In the genomic region with DNA sequence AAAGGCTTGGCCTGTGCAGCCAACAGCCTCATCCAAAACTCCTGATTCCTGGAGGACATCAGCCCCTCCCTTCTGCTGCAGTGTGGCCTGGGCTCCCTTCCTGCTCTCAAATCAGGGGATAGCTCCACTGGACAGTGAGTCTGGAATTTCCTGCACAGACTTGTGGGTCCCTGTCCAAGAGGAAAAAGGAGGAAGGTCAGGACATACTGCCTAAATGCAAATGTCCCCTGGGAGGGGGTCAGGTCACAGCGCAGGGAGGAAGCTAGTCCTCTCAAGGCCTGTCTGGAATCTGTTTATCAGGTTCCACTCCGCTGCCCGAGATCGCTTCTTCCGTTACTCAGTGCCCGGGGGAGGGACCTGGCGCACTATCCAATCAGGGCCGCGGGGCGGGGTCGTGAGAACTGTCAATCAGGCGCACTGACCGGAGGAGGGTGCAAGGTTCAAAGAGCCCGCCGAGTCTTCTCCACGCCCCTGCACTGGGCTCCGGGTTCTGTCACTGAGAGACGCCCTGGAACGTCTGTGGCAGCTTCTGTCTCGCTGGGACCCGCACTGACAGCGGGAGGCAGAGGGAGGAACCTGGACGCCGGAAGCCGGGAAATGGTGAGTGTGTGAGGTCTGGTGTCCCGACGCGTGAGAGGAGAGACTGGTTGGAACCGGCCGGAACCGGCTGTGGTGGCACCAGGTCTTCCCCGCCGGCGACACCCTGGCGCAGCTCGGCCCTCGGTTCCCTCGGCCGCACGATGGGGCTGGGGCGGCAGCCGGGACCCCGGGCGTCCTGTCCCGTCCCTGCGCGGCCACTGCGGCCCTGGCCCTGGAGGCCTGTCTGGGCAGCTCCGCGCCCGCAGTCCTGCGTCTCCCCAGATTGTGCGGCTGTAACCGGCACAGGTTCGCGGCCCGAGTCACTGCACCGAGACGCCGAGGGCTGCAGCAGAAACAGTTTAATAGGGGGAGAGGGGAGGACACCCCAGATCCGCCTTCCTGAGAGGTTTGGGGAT, we compare ENCODE assay signal across 8 cellular contexts. TPM values are rescaled to one million over a fixed set of nuclear protein-coding genes. Genes with fewer than 3 reads are reported as not detected.
A peak's percentile ranks its signal among the peaks of the same experiment; 100 is the strongest.
DNase-seq lines count a peak whose midpoint lies in the region; ATAC-seq lines count a peak whose summit lies in the region.

A gene (plus strand): TSS at position 404 of the 995 bp plus-strand sequence. CDS start 194 bp downstream, at position 598.

- peaks cover 21% of the 10 kb centered on the region for H3K4me1 ChIP-seq in CD4-positive, CD25-positive, alpha-beta regulatory T cell (ENCODE audit: control insufficient read depth, insufficient read depth, low read length, poor library complexity, severe bottlenecking)
- H3K4me1 ChIP-seq in effector memory CD4-positive, alpha-beta T cell (ENCODE audit: control insufficient read depth, insufficient read depth, low read length, poor library complexity, severe bottlenecking): peaks cover 7% of the 10 kb centered on the region

- ATAC-seq in CD4-positive, CD25-positive, alpha-beta regulatory T cell (ENCODE audit: low read depth in 2 of 2): peak; percentile 93 to 96
- peak; percentile 85 for ATAC-seq in GM19452 (IDR thresholded peaks at IDR 0.05; ENCODE audit: unreplicated experiment)
- peak; percentile 91 for ATAC-seq in memory B cell (ENCODE audit: low read depth)

- H3K4me3 Mint-ChIP-seq in CD4-positive, CD25-positive, alpha-beta regulatory T cell: peak within 1 kb of the TSS; percentile 96 to 98 (median 97)
- H3K4me3 Mint-ChIP-seq in memory B cell: peak within 1 kb of the TSS; percentile 99

- DNase-seq in CD4-positive, CD25-positive, alpha-beta regulatory T cell: peak; percentile 72 to 95 (median 85)
- peak; percentile 97 for DNase-seq in HK-2 (ENCODE audit: unreplicated experiment)
- DNase-seq in NK-92 (lab: John Stamatoyannopoulos, UW; ENCODE audit: unreplicated experiment): peak; percentile 23
- DNase-seq in activated CD8-positive, alpha-beta memory T cell treated with anti-CD3 and anti-CD28 coated beads for 4 hours (ENCODE audit: low read depth in 2 of 2): peak; percentile 84 to 86
- peak; percentile 68 to 85 (median 75) for DNase-seq in effector memory CD4-positive, alpha-beta T cell
- peak; percentile 79 to 89 for DNase-seq in memory B cell (ENCODE audit: low spot score in 2 of 2)
- DNase-seq in stimulated activated CD4-positive, alpha-beta T cell treated with anti-CD3 and anti-CD28 coated beads, TNF-alpha, amount 100 ng/mL, for 48 hours (ENCODE audit: low read depth in 3 of 3): peak; percentile 89 to 96 (median 92)

- H3K27ac ChIP-seq in CD4-positive, CD25-positive, alpha-beta regulatory T cell (ENCODE audit: insufficient read depth, low read length, poor library complexity, severe bottlenecking): peak within 1 kb of the TSS; percentile 68
- H3K27ac ChIP-seq in effector memory CD4-positive, alpha-beta T cell (ENCODE audit: insufficient read depth, low read length, poor library complexity, severe bottlenecking): peak within 1 kb of the TSS; percentile 67

- peaks cover 22% of the 10 kb centered on the region for H3K36me3 Mint-ChIP-seq in CD4-positive, CD25-positive, alpha-beta regulatory T cell
- peaks cover 20% of the 10 kb centered on the region for H3K36me3 Mint-ChIP-seq in memory B cell

- H3K4me3 ChIP-seq in CD4-positive, CD25-positive, alpha-beta regulatory T cell (ENCODE audit: low read depth, low read length): peak within 1 kb of the TSS; percentile 81
- H3K4me3 ChIP-seq in effector memory CD4-positive, alpha-beta T cell (ENCODE audit: insufficient read depth, low read depth, low read length, poor library complexity, severe bottlenecking): peak within 1 kb of the TSS; percentile 75

- peaks cover 7% of the 10 kb centered on the region for H3K27me3 Mint-ChIP-seq in CD4-positive, CD25-positive, alpha-beta regulatory T cell
- no peaks in the 10 kb centered on the region for H3K27me3 Mint-ChIP-seq in memory B cell

- peaks cover 17% of the 10 kb centered on the region in 2 experiments for H3K9me3 ChIP-seq in CD4-positive, CD25-positive, alpha-beta regulatory T cell (ENCODE audit: control insufficient read depth in 2 of 2, low read length in 2 of 2)
- peaks cover 6% of the 10 kb centered on the region for H3K9me3 ChIP-seq in effector memory CD4-positive, alpha-beta T cell (ENCODE audit: control insufficient read depth, low read length)

- no peaks in the 10 kb centered on the region for H3K36me3 ChIP-seq in CD4-positive, CD25-positive, alpha-beta regulatory T cell (ENCODE audit: control insufficient read depth, insufficient read depth, low read length)
- H3K36me3 ChIP-seq in effector memory CD4-positive, alpha-beta T cell (ENCODE audit: control insufficient read depth, insufficient read depth, low read length): no peaks in the 10 kb centered on the region

- peaks cover 4 to 34% (median 13%) of the 10 kb centered on the region in 7 donors for H3K9me3 Mint-ChIP-seq in CD4-positive, CD25-positive, alpha-beta regulatory T cell
- H3K9me3 Mint-ChIP-seq in memory B cell: peaks cover 11% of the 10 kb centered on the region

- H3K4me1 Mint-ChIP-seq in CD4-positive, CD25-positive, alpha-beta regulatory T cell: peaks cover 8 to 28% (median 16%) of the 10 kb centered on the region in 4 donors
- H3K4me1 Mint-ChIP-seq in memory B cell: peaks cover 23% of the 10 kb centered on the region

- H3K27ac Mint-ChIP-seq in CD4-positive, CD25-positive, alpha-beta regulatory T cell: peak within 1 kb of the TSS; percentile 92 to 96 (median 96)
- H3K27ac Mint-ChIP-seq in memory B cell: peak within 1 kb of the TSS; percentile 98

- H3K27me3 ChIP-seq in CD4-positive, CD25-positive, alpha-beta regulatory T cell (ENCODE audit: control insufficient read depth, insufficient read depth, low read length): peaks cover 4% of the 10 kb centered on the region
- no peaks in the 10 kb centered on the region for H3K27me3 ChIP-seq in effector memory CD4-positive, alpha-beta T cell (replicated peaks; ENCODE audit: control insufficient read depth, insufficient read depth, low read length, poor library complexity, severe bottlenecking)

RNA-seq across cellular contexts. Expression of the gene that starts here (rescaled TPM):
- total RNA-seq in CD4-positive, CD25-positive, alpha-beta regulatory T cell: 2.7 TPM
- polyA plus RNA-seq in CD4-positive, CD25-positive, alpha-beta regulatory T cell: 1 to 10 TPM; 3.7 to 6.3 (median 5.1) TPM

Comparison
In these comparisons a context has a peak if more than half of its experiments do, and no peak if none do; other contexts are left out.
1. Peak in every context shown above with its lines: DNase-seq, ATAC-seq, H3K4me3 ChIP-seq and H3K27ac ChIP-seq.
2. DNase-seq: peak in every context shown above with its lines; median percentile 97 in HK-2; 92 in stimulated activated CD4-positive, alpha-beta T cell treated with anti-CD3 and anti-CD28 coated beads, TNF-alpha, amount 100 ng/mL, for 48 hours; 85 in CD4-positive, CD25-positive, alpha-beta regulatory T cell; 85 in activated CD8-positive, alpha-beta memory T cell treated with anti-CD3 and anti-CD28 coated beads for 4 hours; 84 in memory B cell; 75 in effector memory CD4-positive, alpha-beta T cell; 23 in NK-92.